ENCODE assay signal across 10 cellular contexts in genomic region chr1:228512852-228513243, GRCh38.
"Had no signal": no experiment of that assay in that cellular context is flagged by ENCODE, and none has a peak within 500 bp of the region (broad histone marks: within the 10 kb centered on the region; RNA-seq: fewer than 3 reads in every experiment).

No MANE protein-coding gene starts in this region.

- H3K27ac Mint-ChIP-seq: activated naive CD8-positive, alpha-beta T cell treated with anti-CD3 and anti-CD28 coated beads, Interleukin-2, amount 50 U/mL, for 24 hours; nephron had no signal

- H3K27ac ChIP-seq: cardiac muscle cell, foreskin keratinocyte, SJCRH30, tibial artery had no signal

- H3K4me3 ChIP-seq: cardiac muscle cell, SJCRH30, tibial artery had no signal

- H3K4me1 ChIP-seq: foreskin keratinocyte, SJCRH30, tibial artery had no signal

- H3K27me3 ChIP-seq: SJCRH30 had no signal

- H3K4me1 Mint-ChIP-seq: nephron had no signal

- H3K9me3 Mint-ChIP-seq: activated naive CD8-positive, alpha-beta T cell treated with anti-CD3 and anti-CD28 coated beads, Interleukin-2, amount 50 U/mL, for 24 hours; activated T-cell treated with anti-CD3 and anti-CD28 coated beads, Interleukin-2, amount 50 U/mL, for 4 hours had no signal

- H3K36me3 ChIP-seq: cardiac muscle cell, SJCRH30, tibial artery had no signal

- H3K4me3 Mint-ChIP-seq: activated naive CD8-positive, alpha-beta T cell treated with anti-CD3 and anti-CD28 coated beads, Interleukin-2, amount 50 U/mL, for 24 hours; activated T-cell treated with anti-CD3 and anti-CD28 coated beads, Interleukin-2, amount 50 U/mL, for 4 hours; nephron had no signal

- DNase-seq: activated naive CD8-positive, alpha-beta T cell treated with anti-CD3 and anti-CD28 coated beads, Interleukin-2, amount 50 U/mL, for 24 hours; activated T-cell treated with anti-CD3 and anti-CD28 coated beads, Interleukin-2, amount 50 U/mL, for 4 hours; foreskin keratinocyte; left cardiac atrium; SJCRH30; stimulated activated CD4-positive, alpha-beta T cell treated with anti-CD3 and anti-CD28 coated beads, Interleukin-4, amount 100 ng/mL, for 1 hour; T1000 had no signal

- H3K9me3 ChIP-seq: tibial artery had no signal

- ATAC-seq: activated naive CD8-positive, alpha-beta T cell treated with anti-CD3 and anti-CD28 coated beads, Interleukin-2, amount 50 U/mL, for 24 hours; activated T-cell treated with anti-CD3 and anti-CD28 coated beads, Interleukin-2, amount 50 U/mL, for 4 hours; foreskin keratinocyte; left cardiac atrium had no signal
